ENCODE assay signal across 8 cellular contexts in the genomic region with DNA sequence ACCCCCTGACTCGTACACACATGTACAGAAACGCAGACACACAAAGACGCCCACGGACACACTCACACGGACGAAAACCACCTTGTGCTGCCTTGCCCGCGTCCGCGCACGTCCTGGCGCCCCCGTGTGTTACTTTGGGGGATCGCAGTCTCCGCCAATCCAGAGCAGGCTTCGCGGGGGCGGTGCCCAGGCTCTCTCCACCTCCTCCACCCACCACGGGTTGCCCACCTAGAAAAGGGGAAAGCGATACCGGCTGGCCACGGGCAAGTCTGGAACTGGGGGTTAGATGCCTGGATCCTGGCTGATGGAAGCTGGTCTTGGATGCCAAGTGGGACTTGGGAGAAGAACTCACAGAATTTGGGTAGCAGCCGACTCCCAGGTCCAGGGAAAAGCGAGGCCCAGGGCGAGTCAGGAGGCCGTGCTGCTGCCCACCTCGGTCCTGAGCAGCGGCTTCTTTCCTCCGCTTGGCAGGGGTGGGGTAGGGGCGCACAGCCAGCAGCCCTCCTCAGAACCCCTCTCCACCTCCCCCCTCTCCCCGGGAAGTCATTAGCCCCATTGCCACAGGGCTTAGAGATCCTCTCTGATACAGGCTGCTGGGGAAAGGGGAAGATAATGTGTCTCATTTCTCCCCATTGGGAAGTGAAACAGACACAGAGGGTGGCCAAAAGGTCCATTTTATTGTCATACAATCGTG. TPM values are rescaled to one million over a fixed set of nuclear protein-coding genes. Genes with fewer than 3 reads are reported as not detected.
DNase-seq lines count a peak whose midpoint lies in the region; ATAC-seq and TF ChIP-seq lines count a peak whose summit lies in the region.

No MANE protein-coding gene starts in this region.

- peak; percentile 60 for ATAC-seq in DND-41 (ENCODE audit: insufficient read depth, low read depth)
- ATAC-seq in SK-N-SH treated with all-trans-retinoic acid at 6 μM for 48 hours: peak; percentile 66
- ATAC-seq in Right ventricle myocardium inferior: peak; percentile 18
- no peak for ATAC-seq in HG03460 (IDR thresholded peaks at IDR 0.05; ENCODE audit: unreplicated experiment)

- peak overlapping the region; percentile 54 for H3K4me2 ChIP-seq in DND-41 (ENCODE audit: insufficient read depth, low read length)

- H3K36me3 ChIP-seq in DND-41 (ENCODE audit: insufficient read depth, low read length): no peaks in the 10 kb centered on the region
- H3K36me3 ChIP-seq in vagina: no peaks in the 10 kb centered on the region

- H4K20me1 ChIP-seq in DND-41 (ENCODE audit: insufficient read depth, low read length): peaks cover 57% of the 10 kb centered on the region

- H2AFZ ChIP-seq in DND-41 (ENCODE audit: low read depth, low read length): no peak overlapping the region; the same call in 1 of the 2 replicates

- no peak overlapping the region for H3K27ac ChIP-seq in DND-41 (ENCODE audit: low read length)
- H3K27ac ChIP-seq in vagina: no peak overlapping the region

- H3K4me3 ChIP-seq in DND-41 (ENCODE audit: low read depth in 1 of 2, low read length in 2 of 2) (peak overlapping the region in 1 of 2 experiments; percentile 28; a peak in 1 of 4 replicates), vagina (no peak overlapping the region)

- no peak for TF ChIP-seq POLR2A in vagina (IDR thresholded peaks at IDR 0.05)

- no peaks in the 10 kb centered on the region for H3K9me3 ChIP-seq in DND-41 (ENCODE audit: insufficient read depth, low read length, severe bottlenecking)
- no peaks in the 10 kb centered on the region for H3K9me3 ChIP-seq in vagina

- H3K9ac ChIP-seq in DND-41 (ENCODE audit: low read depth, low read length): no peak overlapping the region

- peaks cover 17% of the 10 kb centered on the region for H3K27me3 ChIP-seq in DND-41 (ENCODE audit: insufficient read depth, low read length, poor library complexity)
- peaks cover 24% of the 10 kb centered on the region for H3K27me3 ChIP-seq in vagina

- intact Hi-C loops in Right ventricle myocardium inferior (cut with DNase I) (no loop called here), posterior cingulate gyrus (cut with DNase I) (no loop called here), vagina (cut with DNase I) (no loop called here)

- H3K79me2 ChIP-seq in DND-41 (ENCODE audit: insufficient read depth, low read length): no peaks in the 10 kb centered on the region

- DNase-seq in DND-41 (peak; percentile 83), HuH-7 (ENCODE audit: low spot score) (peak; percentile 87), Right ventricle myocardium inferior (ENCODE audit: missing footprints) (peak; percentile 87), posterior cingulate gyrus (peak; percentile 52 to 95 (median 78)), vagina (ENCODE audit: extremely low spot score in 2 of 2) (no peak)
- peak; percentile 85 for DNase-seq in activated naive CD4-positive, alpha-beta T cell treated with Interleukin-2 at 50 U/mL for 16 hours

- H3K4me1 ChIP-seq in DND-41 (ENCODE audit: insufficient read depth, low read length) (peaks cover 65% of the 10 kb centered on the region), vagina (peaks cover 37% of the 10 kb centered on the region)

- peak; percentile 98 for TF ChIP-seq CTCF in DND-41 (IDR thresholded peaks at IDR 0.05; ENCODE audit: borderline replicate concordance, extremely low read depth, low read length, poor library complexity, severe bottlenecking)
- peak; percentile 35 to 63 (median 58) for TF ChIP-seq CTCF in vagina (IDR thresholded peaks at IDR 0.05)

TF ChIP-seq in SK-N-SH treated with all-trans-retinoic acid at 6 μM for 48 hours, 23 proteins besides CTCF, POLR2A, EP300 and RAD21 (continues in another document):
- TF ChIP-seq ZFP30 (CRISPR knock-in tag; IDR thresholded peaks at IDR 0.05) (no peak), POU6F1 (CRISPR knock-in tag; IDR thresholded peaks at IDR 0.05; ENCODE audit: borderline replicate concordance, low read depth) (no peak), TOX (CRISPR knock-in tag; IDR thresholded peaks at IDR 0.05; ENCODE audit: borderline replicate concordance) (no peak), PPARA (CRISPR knock-in tag; IDR thresholded peaks at IDR 0.05; ENCODE audit: borderline replicate concordance) (no peak), ISL1 (CRISPR knock-in tag; IDR thresholded peaks at IDR 0.05) (no peak), ZNF70 (CRISPR knock-in tag; IDR thresholded peaks at IDR 0.05) (no peak), ZNF565 (CRISPR knock-in tag; conservative IDR thresholded peaks at IDR 0.05; ENCODE audit: low read depth) (no peak), BACH2 (CRISPR knock-in tag; IDR thresholded peaks at IDR 0.05; ENCODE audit: borderline replicate concordance) (no peak), GLIS3 (CRISPR knock-in tag; IDR thresholded peaks at IDR 0.05) (no peak), RARB (CRISPR knock-in tag; IDR thresholded peaks at IDR 0.05) (no peak)
- TF ChIP-seq, protein P1, sequence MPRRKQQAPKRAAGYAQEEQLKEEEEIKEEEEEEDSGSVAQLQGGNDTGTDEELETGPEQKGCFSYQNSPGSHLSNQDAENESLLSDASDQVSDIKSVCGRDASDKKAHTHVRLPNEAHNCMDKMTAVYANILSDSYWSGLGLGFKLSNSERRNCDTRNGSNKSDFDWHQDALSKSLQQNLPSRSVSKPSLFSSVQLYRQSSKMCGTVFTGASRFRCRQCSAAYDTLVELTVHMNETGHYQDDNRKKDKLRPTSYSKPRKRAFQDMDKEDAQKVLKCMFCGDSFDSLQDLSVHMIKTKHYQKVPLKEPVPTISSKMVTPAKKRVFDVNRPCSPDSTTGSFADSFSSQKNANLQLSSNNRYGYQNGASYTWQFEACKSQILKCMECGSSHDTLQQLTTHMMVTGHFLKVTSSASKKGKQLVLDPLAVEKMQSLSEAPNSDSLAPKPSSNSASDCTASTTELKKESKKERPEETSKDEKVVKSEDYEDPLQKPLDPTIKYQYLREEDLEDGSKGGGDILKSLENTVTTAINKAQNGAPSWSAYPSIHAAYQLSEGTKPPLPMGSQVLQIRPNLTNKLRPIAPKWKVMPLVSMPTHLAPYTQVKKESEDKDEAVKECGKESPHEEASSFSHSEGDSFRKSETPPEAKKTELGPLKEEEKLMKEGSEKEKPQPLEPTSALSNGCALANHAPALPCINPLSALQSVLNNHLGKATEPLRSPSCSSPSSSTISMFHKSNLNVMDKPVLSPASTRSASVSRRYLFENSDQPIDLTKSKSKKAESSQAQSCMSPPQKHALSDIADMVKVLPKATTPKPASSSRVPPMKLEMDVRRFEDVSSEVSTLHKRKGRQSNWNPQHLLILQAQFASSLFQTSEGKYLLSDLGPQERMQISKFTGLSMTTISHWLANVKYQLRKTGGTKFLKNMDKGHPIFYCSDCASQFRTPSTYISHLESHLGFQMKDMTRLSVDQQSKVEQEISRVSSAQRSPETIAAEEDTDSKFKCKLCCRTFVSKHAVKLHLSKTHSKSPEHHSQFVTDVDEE (CRISPR knock-in tag; IDR thresholded peaks at IDR 0.05): no peak
- TF ChIP-seq, protein P2, sequence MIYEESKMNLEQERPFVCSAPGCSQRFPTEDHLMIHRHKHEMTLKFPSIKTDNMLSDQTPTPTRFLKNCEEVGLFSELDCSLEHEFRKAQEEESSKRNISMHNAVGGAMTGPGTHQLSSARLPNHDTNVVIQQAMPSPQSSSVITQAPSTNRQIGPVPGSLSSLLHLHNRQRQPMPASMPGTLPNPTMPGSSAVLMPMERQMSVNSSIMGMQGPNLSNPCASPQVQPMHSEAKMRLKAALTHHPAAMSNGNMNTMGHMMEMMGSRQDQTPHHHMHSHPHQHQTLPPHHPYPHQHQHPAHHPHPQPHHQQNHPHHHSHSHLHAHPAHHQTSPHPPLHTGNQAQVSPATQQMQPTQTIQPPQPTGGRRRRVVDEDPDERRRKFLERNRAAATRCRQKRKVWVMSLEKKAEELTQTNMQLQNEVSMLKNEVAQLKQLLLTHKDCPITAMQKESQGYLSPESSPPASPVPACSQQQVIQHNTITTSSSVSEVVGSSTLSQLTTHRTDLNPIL (CRISPR knock-in tag; IDR thresholded peaks at IDR 0.05; ENCODE audit: low read depth): no peak
- TF ChIP-seq, protein P3, sequence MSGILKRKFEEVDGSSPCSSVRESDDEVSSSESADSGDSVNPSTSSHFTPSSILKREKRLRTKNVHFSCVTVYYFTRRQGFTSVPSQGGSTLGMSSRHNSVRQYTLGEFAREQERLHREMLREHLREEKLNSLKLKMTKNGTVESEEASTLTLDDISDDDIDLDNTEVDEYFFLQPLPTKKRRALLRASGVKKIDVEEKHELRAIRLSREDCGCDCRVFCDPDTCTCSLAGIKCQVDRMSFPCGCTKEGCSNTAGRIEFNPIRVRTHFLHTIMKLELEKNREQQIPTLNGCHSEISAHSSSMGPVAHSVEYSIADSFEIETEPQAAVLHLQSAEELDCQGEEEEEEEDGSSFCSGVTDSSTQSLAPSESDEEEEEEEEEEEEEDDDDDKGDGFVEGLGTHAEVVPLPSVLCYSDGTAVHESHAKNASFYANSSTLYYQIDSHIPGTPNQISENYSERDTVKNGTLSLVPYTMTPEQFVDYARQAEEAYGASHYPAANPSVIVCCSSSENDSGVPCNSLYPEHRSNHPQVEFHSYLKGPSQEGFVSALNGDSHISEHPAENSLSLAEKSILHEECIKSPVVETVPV (CRISPR knock-in tag; IDR thresholded peaks at IDR 0.05): no peak

RNA-seq across cellular contexts. Expression of gene VGF, which starts 4.6 kb away (rescaled TPM):
- total RNA-seq in Right ventricle myocardium inferior (not detected), vagina (1.2 TPM)

RNA-seq across cellular contexts. Expression of gene NAT16, which starts 10.1 kb away (rescaled TPM):
- not detected for total RNA-seq in Right ventricle myocardium inferior
- not detected for total RNA-seq in vagina

RNA-seq across cellular contexts. Expression of gene AP1S1, which starts 15.7 kb away (rescaled TPM):
- total RNA-seq in Right ventricle myocardium inferior: 12.8 TPM
- 42.5 TPM for total RNA-seq in vagina

RNA-seq across cellular contexts. Expression of gene MOGAT3, which starts 30.9 kb away (rescaled TPM):
- total RNA-seq in Right ventricle myocardium inferior (not detected), vagina (not detected)

RNA-seq across cellular contexts. Expression of gene SERPINE1, which starts 43.1 kb away (rescaled TPM):
- total RNA-seq in Right ventricle myocardium inferior: 1.6 TPM
- 14.7 TPM for total RNA-seq in vagina

Comparison
In these comparisons a context has a peak if more than half of its experiments do, and no peak if none do; other contexts are left out.
1. DNase-seq: peak in DND-41 (single experiment), HuH-7 (single experiment), activated naive CD4-positive, alpha-beta T cell treated with Interleukin-2 at 50 U/mL for 16 hours (single experiment), Right ventricle myocardium inferior (single experiment) and posterior cingulate gyrus (10 of 10); none in vagina (0 of 2).